18 cellular contexts compared by ENCODE assay signal in the genomic region with DNA sequence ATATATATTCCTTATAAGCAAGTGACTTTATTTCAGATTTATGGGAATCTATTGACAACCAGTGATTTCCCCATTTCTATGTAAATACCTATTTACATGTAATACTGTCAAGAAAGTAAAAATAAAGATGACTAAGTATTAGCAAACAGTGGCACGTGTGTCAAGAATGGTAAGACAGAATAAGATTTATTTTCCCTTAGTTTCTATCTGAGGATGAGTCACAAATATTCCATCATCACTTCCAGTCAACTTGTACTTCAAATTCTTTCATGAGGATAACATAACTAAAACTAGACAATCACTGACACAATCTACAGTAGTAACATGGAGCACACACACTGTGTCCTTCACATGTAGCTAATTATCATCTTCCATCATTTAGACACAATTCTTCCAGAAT.
DNase-seq lines count a peak whose midpoint lies in the region; ATAC-seq and TF ChIP-seq lines count a peak whose summit lies in the region.
"Had no signal": no experiment of that assay in that cellular context is flagged by ENCODE, and none has a peak within 500 bp of the region (broad histone marks: within the 10 kb centered on the region; RNA-seq: fewer than 3 reads in every experiment).

No MANE protein-coding gene starts in this region.

- no CpG with 5 or more reads among the region's 1 CpG for WGBS in mesenchymal stem cell

- no peak overlapping the region for H2BK12ac ChIP-seq in mesenchymal stem cell (ENCODE audit: low read length in 2 of 2)

- H3K27ac ChIP-seq in mesenchymal stem cell (ENCODE audit: low read length, poor library complexity, severe bottlenecking), result no peak overlapping the region
- H3K27ac ChIP-seq: GM23248, KMS-11, SJSA1 had no signal

- H3K27me3 Mint-ChIP-seq in chondrocyte (ENCODE audit: low read depth), result no peaks in the 10 kb centered on the region
- H3K27me3 Mint-ChIP-seq: CD4-positive, CD25-positive, alpha-beta regulatory T cell had no signal

- no peaks in the 10 kb centered on the region for H3K4me1 ChIP-seq in mesenchymal stem cell (ENCODE audit: control insufficient read depth, insufficient read depth, low read depth, low read length)
- H3K4me1 ChIP-seq: SJSA1 had no signal

- no peak overlapping the region for H4K8ac ChIP-seq in mesenchymal stem cell (ENCODE audit: low read length)

- no peak overlapping the region for H2BK120ac ChIP-seq in mesenchymal stem cell (ENCODE audit: low read depth, low read length)

- no peak overlapping the region for H3K14ac ChIP-seq in mesenchymal stem cell (ENCODE audit: low read length in 2 of 2)

- H3K27ac Mint-ChIP-seq in chondrocyte (ENCODE audit: unreplicated experiment), result no peak overlapping the region
- H3K27ac Mint-ChIP-seq: CD4-positive, CD25-positive, alpha-beta regulatory T cell had no signal

- no peak overlapping the region for H2BK5ac ChIP-seq in mesenchymal stem cell (ENCODE audit: low read depth, low read length, poor library complexity, severe bottlenecking)

- no peak overlapping the region for H3K9ac ChIP-seq in mesenchymal stem cell (ENCODE audit: low read length)
- H3K9ac ChIP-seq: GM23248, KMS-11 had no signal

- TF ChIP-seq CTCF in epithelial cell of esophagus (IDR thresholded peaks at IDR 0.05; ENCODE audit: insufficient read depth, low read depth, low read length, missing control alignments) (no peak), chondrocyte (IDR thresholded peaks at IDR 0.05) (no peak)

- no peak overlapping the region for H3K4ac ChIP-seq in mesenchymal stem cell (ENCODE audit: low read depth in 1 of 2, low read length in 2 of 2)

- no peaks in the 10 kb centered on the region for H3K4me1 Mint-ChIP-seq in chondrocyte (ENCODE audit: low read depth)
- H3K4me1 Mint-ChIP-seq: CD4-positive, CD25-positive, alpha-beta regulatory T cell had no signal

- DNase-seq in HPDE6-E6E7 (ENCODE audit: extremely low spot score) (peak; percentile 16), RKO (ENCODE audit: low spot score) (peak; percentile 68), epithelial cell of esophagus (ENCODE audit: low read depth) (peak; percentile 83), mesenchymal stem cell (peak; percentile 51), chondrocyte (ENCODE audit: low spot score) (no peak), medulla oblongata (ENCODE audit: extremely low spot score) (no peak)
- DNase-seq: ACHN; CD4-positive, CD25-positive, alpha-beta regulatory T cell; DMS79; GDM1; GM23248; NCI-H1105 treated with DMSO at 0.1 percent for 48 hours; NCI-H187 treated with DMSO at 0.1 percent for 48 hours; NCI-H2171; NCI-H82 had no signal

- H3K4me3 ChIP-seq in epithelial cell of esophagus (ENCODE audit: low read length), result no peak overlapping the region
- H3K4me3 ChIP-seq in mesenchymal stem cell (ENCODE audit: insufficient read depth in 1 of 2, low read depth in 1 of 2, low read length in 2 of 2), result no peak overlapping the region
- H3K4me3 ChIP-seq: GM23248, SJSA1 had no signal

- peaks cover 11% of the 10 kb centered on the region for H3K9me3 ChIP-seq in mesenchymal stem cell (ENCODE audit: control insufficient read depth, low read length)
- H3K9me3 ChIP-seq: SJSA1 had no signal

- no peak overlapping the region for H3K4me2 ChIP-seq in mesenchymal stem cell (ENCODE audit: low read length, poor library complexity, severe bottlenecking)
- H3K4me2 ChIP-seq: KMS-11 had no signal

- ATAC-seq in GM19351 (IDR thresholded peaks at IDR 0.05; ENCODE audit: unreplicated experiment), result no peak

- no peaks in the 10 kb centered on the region for H3K36me3 ChIP-seq in mesenchymal stem cell (ENCODE audit: control insufficient read depth in 1 of 2, insufficient read depth in 2 of 2, low read depth in 1 of 2, low read length in 2 of 2)
- H3K36me3 ChIP-seq: SJSA1 had no signal

- no peaks in the 10 kb centered on the region for H3K27me3 ChIP-seq in mesenchymal stem cell (ENCODE audit: control insufficient read depth in 1 of 2, insufficient read depth in 1 of 2, low read length in 2 of 2)
- H3K27me3 ChIP-seq: SJSA1 had no signal

- no peak overlapping the region for H3K4me3 Mint-ChIP-seq in chondrocyte (ENCODE audit: unreplicated experiment)
- H3K4me3 Mint-ChIP-seq: CD4-positive, CD25-positive, alpha-beta regulatory T cell had no signal

- H2BK15ac ChIP-seq in mesenchymal stem cell (ENCODE audit: low read depth, poor library complexity, severe bottlenecking), result no peak overlapping the region

- no peaks in the 10 kb centered on the region for H3K36me3 Mint-ChIP-seq in chondrocyte (ENCODE audit: low read depth)
- H3K36me3 Mint-ChIP-seq: CD4-positive, CD25-positive, alpha-beta regulatory T cell had no signal

- H3K9me3 Mint-ChIP-seq in chondrocyte (ENCODE audit: low read depth), result peaks cover 16% of the 10 kb centered on the region

- H3K79me1 ChIP-seq in mesenchymal stem cell (replicated peaks; ENCODE audit: low read length, poor library complexity, severe bottlenecking), result no peaks in the 10 kb centered on the region

- H3K18ac ChIP-seq in mesenchymal stem cell (ENCODE audit: low read depth in 1 of 2, low read length in 2 of 2), result no peak overlapping the region

- H3K23ac ChIP-seq in mesenchymal stem cell (ENCODE audit: low read length in 2 of 2), result no peak overlapping the region

- H2AFZ ChIP-seq in mesenchymal stem cell (ENCODE audit: low read depth, low read length), result no peak overlapping the region
- H2AFZ ChIP-seq: GM23248 had no signal

- H4K91ac ChIP-seq in mesenchymal stem cell (ENCODE audit: low read length), result no peak overlapping the region

- no peak overlapping the region for H2AK5ac ChIP-seq in mesenchymal stem cell (ENCODE audit: low read length, severe bottlenecking)

Comparison
In these comparisons a context has a peak if more than half of its experiments do, and no peak if none do; other contexts are left out.
1. DNase-seq: peak in HPDE6-E6E7 (single experiment), RKO (single experiment), epithelial cell of esophagus (single experiment) and mesenchymal stem cell (single experiment); none in chondrocyte (single experiment) and medulla oblongata (single experiment).